Comparison of ENCODE assay signal across 1 cellular context in the genomic region with DNA sequence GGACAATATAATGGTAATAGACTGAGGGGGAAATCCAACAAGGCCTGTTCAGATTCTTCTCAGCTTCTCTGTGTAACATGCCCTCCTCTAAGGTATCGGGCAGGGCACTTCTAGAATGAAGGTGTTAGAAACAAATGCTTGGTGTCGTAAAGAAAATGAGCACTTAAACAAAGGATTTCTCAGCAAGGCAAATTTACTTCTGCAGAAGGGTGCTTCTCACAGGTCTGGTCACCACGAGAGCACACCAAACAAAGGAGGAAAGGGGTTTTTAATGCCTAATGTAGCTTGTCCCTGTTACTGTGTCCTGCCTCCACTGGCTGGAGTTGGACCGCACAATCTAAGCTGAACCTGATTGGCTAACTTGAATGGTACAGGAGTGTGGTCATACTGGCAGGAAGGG.
TF ChIP-seq lines count a peak whose summit lies in the region.

No MANE protein-coding gene starts in this region.

TF ChIP-seq in GM12878, 131 proteins besides CTCF, POLR2A, EP300 and RAD21:
- TF ChIP-seq, protein P1, sequence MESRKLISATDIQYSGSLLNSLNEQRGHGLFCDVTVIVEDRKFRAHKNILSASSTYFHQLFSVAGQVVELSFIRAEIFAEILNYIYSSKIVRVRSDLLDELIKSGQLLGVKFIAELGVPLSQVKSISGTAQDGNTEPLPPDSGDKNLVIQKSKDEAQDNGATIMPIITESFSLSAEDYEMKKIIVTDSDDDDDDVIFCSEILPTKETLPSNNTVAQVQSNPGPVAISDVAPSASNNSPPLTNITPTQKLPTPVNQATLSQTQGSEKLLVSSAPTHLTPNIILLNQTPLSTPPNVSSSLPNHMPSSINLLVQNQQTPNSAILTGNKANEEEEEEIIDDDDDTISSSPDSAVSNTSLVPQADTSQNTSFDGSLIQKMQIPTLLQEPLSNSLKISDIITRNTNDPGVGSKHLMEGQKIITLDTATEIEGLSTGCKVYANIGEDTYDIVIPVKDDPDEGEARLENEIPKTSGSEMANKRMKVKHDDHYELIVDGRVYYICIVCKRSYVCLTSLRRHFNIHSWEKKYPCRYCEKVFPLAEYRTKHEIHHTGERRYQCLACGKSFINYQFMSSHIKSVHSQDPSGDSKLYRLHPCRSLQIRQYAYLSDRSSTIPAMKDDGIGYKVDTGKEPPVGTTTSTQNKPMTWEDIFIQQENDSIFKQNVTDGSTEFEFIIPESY (IDR thresholded peaks at IDR 0.05), result no peak
- TF ChIP-seq NFIC (IDR thresholded peaks at IDR 0.05; ENCODE audit: low read depth, low read length) (no peak), CBX5 (IDR thresholded peaks at IDR 0.05; ENCODE audit: low read depth) (peak; percentile 92; the same call in 1 of the 2 replicates), ZSCAN29 (IDR thresholded peaks at IDR 0.05) (no peak), DPF2 (IDR thresholded peaks at IDR 0.05) (no peak), RUNX3 (IDR thresholded peaks at IDR 0.05; ENCODE audit: low read length) (no peak)
- TF ChIP-seq, protein P2, sequence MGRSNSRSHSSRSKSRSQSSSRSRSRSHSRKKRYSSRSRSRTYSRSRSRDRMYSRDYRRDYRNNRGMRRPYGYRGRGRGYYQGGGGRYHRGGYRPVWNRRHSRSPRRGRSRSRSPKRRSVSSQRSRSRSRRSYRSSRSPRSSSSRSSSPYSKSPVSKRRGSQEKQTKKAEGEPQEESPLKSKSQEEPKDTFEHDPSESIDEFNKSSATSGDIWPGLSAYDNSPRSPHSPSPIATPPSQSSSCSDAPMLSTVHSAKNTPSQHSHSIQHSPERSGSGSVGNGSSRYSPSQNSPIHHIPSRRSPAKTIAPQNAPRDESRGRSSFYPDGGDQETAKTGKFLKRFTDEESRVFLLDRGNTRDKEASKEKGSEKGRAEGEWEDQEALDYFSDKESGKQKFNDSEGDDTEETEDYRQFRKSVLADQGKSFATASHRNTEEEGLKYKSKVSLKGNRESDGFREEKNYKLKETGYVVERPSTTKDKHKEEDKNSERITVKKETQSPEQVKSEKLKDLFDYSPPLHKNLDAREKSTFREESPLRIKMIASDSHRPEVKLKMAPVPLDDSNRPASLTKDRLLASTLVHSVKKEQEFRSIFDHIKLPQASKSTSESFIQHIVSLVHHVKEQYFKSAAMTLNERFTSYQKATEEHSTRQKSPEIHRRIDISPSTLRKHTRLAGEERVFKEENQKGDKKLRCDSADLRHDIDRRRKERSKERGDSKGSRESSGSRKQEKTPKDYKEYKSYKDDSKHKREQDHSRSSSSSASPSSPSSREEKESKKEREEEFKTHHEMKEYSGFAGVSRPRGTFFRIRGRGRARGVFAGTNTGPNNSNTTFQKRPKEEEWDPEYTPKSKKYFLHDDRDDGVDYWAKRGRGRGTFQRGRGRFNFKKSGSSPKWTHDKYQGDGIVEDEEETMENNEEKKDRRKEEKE (IDR thresholded peaks at IDR 0.05), result no peak
